Comparison of ENCODE assay signal across 16 cellular contexts in genomic region chr2:75632091-75632704, GRCh38. TPM values are rescaled to one million over a fixed set of nuclear protein-coding genes. Genes with fewer than 3 reads are reported as not detected.
A peak's percentile ranks its signal among the peaks of the same experiment; 100 is the strongest.
DNase-seq lines count a peak whose midpoint lies in the region; ATAC-seq and TF ChIP-seq lines count a peak whose summit lies in the region.
"Had no signal": no experiment of that assay in that cellular context is flagged by ENCODE, and none has a peak within 500 bp of the region (broad histone marks: within the 10 kb centered on the region; RNA-seq: fewer than 3 reads in every experiment).

No MANE protein-coding gene starts in this region.

- H3K27ac Mint-ChIP-seq in GM23338: peak overlapping the region; percentile 28
- H3K27ac Mint-ChIP-seq: CD4-positive, CD25-positive, alpha-beta regulatory T cell; stimulated activated memory B cell treated with anti-CD40 and anti-IgM and Interleukin-4, amounts not matched to agents 10 μg/mL and 1 μg/mL and 100 μg/mL, for 72 hours had no signal

- TF ChIP-seq EP300 in transverse colon (IDR thresholded peaks at IDR 0.05; ENCODE audit: low read depth) (no peak), suprapubic skin (IDR thresholded peaks at IDR 0.05) (no peak)

- peaks cover 8% of the 10 kb centered on the region for H3K4me1 Mint-ChIP-seq in GM23338
- H3K4me1 Mint-ChIP-seq: CD4-positive, CD25-positive, alpha-beta regulatory T cell; stimulated activated memory B cell treated with anti-CD40 and anti-IgM and Interleukin-4, amounts not matched to agents 10 μg/mL and 1 μg/mL and 100 μg/mL, for 72 hours had no signal

- peaks cover 11% of the 10 kb centered on the region; the same call in 1 of the 2 replicates for H3K9me2 ChIP-seq in GM23338 (ENCODE audit: insufficient read depth)

- H3K36me3 ChIP-seq in GM23338 (ENCODE audit: insufficient read depth): no peaks in the 10 kb centered on the region
- no peaks in the 10 kb centered on the region for H3K36me3 ChIP-seq in upper lobe of right lung
- H3K36me3 ChIP-seq in transverse colon: no peaks in the 10 kb centered on the region
- H3K36me3 ChIP-seq in smooth muscle cell (ENCODE audit: low read depth): no peaks in the 10 kb centered on the region
- H3K36me3 ChIP-seq in suprapubic skin: no peaks in the 10 kb centered on the region
- H3K36me3 ChIP-seq: colonic mucosa had no signal

- no peaks in the 10 kb centered on the region for H3K36me3 Mint-ChIP-seq in GM23338 (ENCODE audit: low read depth)
- H3K36me3 Mint-ChIP-seq: CD4-positive, CD25-positive, alpha-beta regulatory T cell; stimulated activated memory B cell treated with anti-CD40 and anti-IgM and Interleukin-4, amounts not matched to agents 10 μg/mL and 1 μg/mL and 100 μg/mL, for 72 hours had no signal

- no peak for TF ChIP-seq CTCF in GM23338 (conservative IDR thresholded peaks at IDR 0.05; ENCODE audit: low read depth in 2 of 2)
- TF ChIP-seq CTCF in upper lobe of right lung (IDR thresholded peaks at IDR 0.05): no peak
- no peak for TF ChIP-seq CTCF in transverse colon (IDR thresholded peaks at IDR 0.05)
- no peak for TF ChIP-seq CTCF in smooth muscle cell (IDR thresholded peaks at IDR 0.05; ENCODE audit: borderline replicate concordance, insufficient read depth, poor library complexity, severe bottlenecking)
- TF ChIP-seq CTCF in suprapubic skin (IDR thresholded peaks at IDR 0.05): no peak

- H3K4me1 ChIP-seq in GM23338 (ENCODE audit: insufficient read depth) (peaks cover 11% of the 10 kb centered on the region; the same call in 1 of the 2 replicates), upper lobe of right lung (no peaks in the 10 kb centered on the region), transverse colon (no peaks in the 10 kb centered on the region), smooth muscle cell (ENCODE audit: low read depth) (peaks cover 5% of the 10 kb centered on the region), suprapubic skin (no peaks in the 10 kb centered on the region)
- H3K4me1 ChIP-seq: colonic mucosa had no signal

- intact Hi-C loops in upper lobe of right lung (cut with DNase I) (no loop called here), transverse colon (cut with DNase I; ENCODE audit: low total_unique reads) (no loop called here)

- H4K20me1 ChIP-seq in GM23338 (replicated peaks; ENCODE audit: insufficient read depth) (no peaks in the 10 kb centered on the region), smooth muscle cell (ENCODE audit: low read depth) (no peaks in the 10 kb centered on the region)

- H3K27ac ChIP-seq in GM23338 (ENCODE audit: low read depth) (no peak overlapping the region), upper lobe of right lung (no peak overlapping the region), transverse colon (no peak overlapping the region), smooth muscle cell (ENCODE audit: low read depth) (no peak overlapping the region), suprapubic skin (no peak overlapping the region)
- H3K27ac ChIP-seq: colonic mucosa, epithelial cell of prostate had no signal

- H3F3A ChIP-seq in GM23338 (replicated peaks; ENCODE audit: low read depth): no peaks in the 10 kb centered on the region
- no peaks in the 10 kb centered on the region for H3F3A ChIP-seq in smooth muscle cell (ENCODE audit: low read depth)

- H3K4me2 ChIP-seq in GM23338 (peak overlapping the region; percentile 4; the same call in 1 of the 2 replicates), smooth muscle cell (no peak overlapping the region)

- ATAC-seq in GM23338 (no peak), upper lobe of right lung (peak; percentile 41)
- ATAC-seq: stimulated activated memory B cell treated with anti-CD40 and anti-IgM and Interleukin-4, amounts not matched to agents 10 μg/mL and 1 μg/mL and 100 μg/mL, for 72 hours had no signal

- TF ChIP-seq POLR2A in transverse colon (IDR thresholded peaks at IDR 0.05) (no peak), suprapubic skin (IDR thresholded peaks at IDR 0.05) (no peak)

- H3K27me3 Mint-ChIP-seq in GM23338 (ENCODE audit: insufficient read depth, low read depth, poor library complexity): peaks cover 2% of the 10 kb centered on the region

- DNase-seq in GM23338 (ENCODE audit: low spot score) (no peak), astrocyte of the hippocampus (ENCODE audit: low read depth, low spot score) (peak; percentile 24), medulla oblongata (ENCODE audit: extremely low spot score) (peak; percentile 28), upper lobe of right lung (no peak), transverse colon (no peak), smooth muscle cell (lab: John Stamatoyannopoulos, UW; ENCODE audit: unreplicated experiment) (no peak), suprapubic skin (ENCODE audit: low spot score in 2 of 2) (no peak)
- DNase-seq: activated CD4-positive, alpha-beta T cell treated with anti-CD3 and anti-CD28 coated beads, Interleukin-2, amount 50 U/mL, for 4 hours; amniotic stem cell; CD4-positive, CD25-positive, alpha-beta regulatory T cell; colonic mucosa; Karpas-422; NCI-H146; NCI-H524 had no signal

- H2AFZ ChIP-seq in GM23338 (peak overlapping the region; percentile 87), smooth muscle cell (ENCODE audit: low read depth) (no peak overlapping the region)

- H3K9me3 ChIP-seq in upper lobe of right lung (no peaks in the 10 kb centered on the region), transverse colon (no peaks in the 10 kb centered on the region), smooth muscle cell (replicated peaks; ENCODE audit: low read depth) (no peaks in the 10 kb centered on the region), suprapubic skin (no peaks in the 10 kb centered on the region)
- H3K9me3 ChIP-seq: colonic mucosa had no signal

- no peaks in the 10 kb centered on the region for H3K27me3 ChIP-seq in GM23338 (ENCODE audit: insufficient read depth)
- no peaks in the 10 kb centered on the region for H3K27me3 ChIP-seq in upper lobe of right lung
- peaks cover 14% of the 10 kb centered on the region for H3K27me3 ChIP-seq in transverse colon
- no peaks in the 10 kb centered on the region for H3K27me3 ChIP-seq in smooth muscle cell (ENCODE audit: low read depth)
- H3K27me3 ChIP-seq in suprapubic skin: no peaks in the 10 kb centered on the region
- H3K27me3 ChIP-seq: colonic mucosa had no signal

- no peaks in the 10 kb centered on the region for H3K9me3 Mint-ChIP-seq in GM23338
- H3K9me3 Mint-ChIP-seq: CD4-positive, CD25-positive, alpha-beta regulatory T cell; stimulated activated memory B cell treated with anti-CD40 and anti-IgM and Interleukin-4, amounts not matched to agents 10 μg/mL and 1 μg/mL and 100 μg/mL, for 72 hours had no signal

- no peak overlapping the region for H3K9ac ChIP-seq in smooth muscle cell (ENCODE audit: low read depth)

- H3K79me2 ChIP-seq in GM23338 (replicated peaks; ENCODE audit: insufficient read depth): no peaks in the 10 kb centered on the region
- no peaks in the 10 kb centered on the region for H3K79me2 ChIP-seq in smooth muscle cell (ENCODE audit: low read depth)

- in situ Hi-C loops in transverse colon (cut with MboI; ENCODE audit: low pct_ligation_motif_present in 1 of 4, low pct_unique_long_range_greater_than_20kb in 1 of 4, low sequenced_read_pairs in 3 of 4): no loop called here

- no peak overlapping the region for H3K4me3 Mint-ChIP-seq in GM23338
- H3K4me3 Mint-ChIP-seq: CD4-positive, CD25-positive, alpha-beta regulatory T cell; stimulated activated memory B cell treated with anti-CD40 and anti-IgM and Interleukin-4, amounts not matched to agents 10 μg/mL and 1 μg/mL and 100 μg/mL, for 72 hours had no signal

- no peak overlapping the region for H3K4me3 ChIP-seq in GM23338
- no peak overlapping the region for H3K4me3 ChIP-seq in upper lobe of right lung
- H3K4me3 ChIP-seq in transverse colon: no peak overlapping the region
- no peak overlapping the region for H3K4me3 ChIP-seq in smooth muscle cell
- no peak overlapping the region for H3K4me3 ChIP-seq in suprapubic skin
- H3K4me3 ChIP-seq: colonic mucosa had no signal

- WGBS in transverse colon (ENCODE audit: low coverage in 1 of 2), 2 donors: 58 to 75% methylated on average over 5 of the region's 5 CpGs
- WGBS in smooth muscle cell (ENCODE audit: low lambda C conversion rate): 64% methylated on average over 5 of the region's 5 CpGs
- 57% methylated on average over 5 of the region's 5 CpGs for WGBS in suprapubic skin

TF ChIP-seq in GM23338, 12 proteins besides CTCF, POLR2A, EP300 and RAD21 (continues in another document):
- TF ChIP-seq REST (IDR thresholded peaks at IDR 0.05; ENCODE audit: unreplicated experiment) (no peak), EZH2phosphoT487 (IDR thresholded peaks at IDR 0.05; ENCODE audit: unreplicated experiment) (no peak), NANOG (IDR thresholded peaks at IDR 0.05; ENCODE audit: borderline replicate concordance) (no peak), ZNF114 (CRISPR knock-in tag; IDR thresholded peaks at IDR 0.05) (no peak), CREB1 (CRISPR knock-in tag; IDR thresholded peaks at IDR 0.05; ENCODE audit: low read depth) (no peak), JUNB (IDR thresholded peaks at IDR 0.05; ENCODE audit: unreplicated experiment) (no peak)

RNA-seq across cellular contexts. Expression of gene MRPL19, which starts 14.4 kb away (rescaled TPM):
- total RNA-seq in GM23338 (2014; rRNA removed; shearing (Covaris generic)): 65.5 and 85.5 TPM in 2 replicates
- 131 and 149 TPM in 2 replicates for polyA plus RNA-seq in GM23338 (2016; fragmentation: Nextera tagmentation; extraction: Ambion mirVana)
- total RNA-seq in upper lobe of right lung: 41.0 TPM
- total RNA-seq in transverse colon: 100 to 1,000 TPM in 1 of 4 donors, 10 to 100 TPM in 2, 1 to 10 TPM in 1; 4.4 to 131 (median 27.4) TPM
- 58.3 and 77.8 TPM in 2 replicates for total RNA-seq in smooth muscle cell
- polyA plus RNA-seq in smooth muscle cell: 41.6 and 45.3 TPM in 2 replicates
- total RNA-seq in suprapubic skin: 10 to 100 TPM; 24.6 to 44.5 (median 27.5) TPM

Comparison
In these comparisons a context has a peak if more than half of its experiments do, and no peak if none do; other contexts are left out.
1. DNase-seq: peak in astrocyte of the hippocampus (single experiment) and medulla oblongata (single experiment); none in GM23338 (single experiment), upper lobe of right lung (single experiment), transverse colon (single experiment), smooth muscle cell (single experiment) and suprapubic skin (0 of 2).